ENCODE assay signal across 22 cellular contexts in the genomic region with DNA sequence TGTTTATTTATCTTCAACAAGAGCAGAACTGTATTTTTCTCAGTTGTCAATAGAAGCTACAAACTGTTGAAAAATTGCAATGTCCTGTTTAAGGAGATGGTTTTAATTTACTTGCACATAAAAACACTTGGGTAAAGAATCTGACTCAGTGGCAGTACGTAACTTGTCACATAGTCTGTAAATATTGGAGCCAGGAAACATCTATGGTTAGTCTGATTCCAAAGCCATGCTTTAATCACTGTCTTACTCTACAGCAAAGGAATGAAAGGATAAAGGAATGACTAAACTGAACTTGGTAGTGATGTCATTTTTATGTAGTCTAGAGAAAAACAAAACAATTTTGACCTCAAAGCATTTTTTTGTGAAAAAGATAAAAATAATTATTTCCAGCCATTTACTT.
A peak's percentile ranks its signal among the peaks of the same experiment; 100 is the strongest.
DNase-seq lines count a peak whose midpoint lies in the region; ATAC-seq, FAIRE-seq and TF ChIP-seq lines count a peak whose summit lies in the region.
"Had no signal": no experiment of that assay in that cellular context is flagged by ENCODE, and none has a peak within 500 bp of the region (broad histone marks: within the 10 kb centered on the region; RNA-seq: fewer than 3 reads in every experiment).

No MANE protein-coding gene starts in this region.

- POLR2A ChIA-PET in MCF 10A (lab: Yijun Ruan, JAX) = no interaction called here

- H3K27me3 Mint-ChIP-seq in MCF 10A (ENCODE audit: insufficient read depth, unreplicated experiment) = no peaks in the 10 kb centered on the region
- no peaks in the 10 kb centered on the region for H3K27me3 Mint-ChIP-seq in astrocyte (ENCODE audit: low read depth, unreplicated experiment)
- H3K27me3 Mint-ChIP-seq in activated T-helper 17 cell treated with anti-CD3 and anti-CD28 coated beads, Interleukin-2, amount 50 U/mL, for 72 hours = no peaks in the 10 kb centered on the region
- no peaks in the 10 kb centered on the region for H3K27me3 Mint-ChIP-seq in activated naive CD4-positive, alpha-beta T cell treated with anti-CD3 and anti-CD28 coated beads for 36 hours (ENCODE audit: low read depth)
- H3K27me3 Mint-ChIP-seq: activated CD4-positive, alpha-beta T cell treated with anti-CD3 and anti-CD28 coated beads for 36 hours; progenitor cell of endocrine pancreas had no signal

- BruUV-seq in MCF 10A (replicated peaks; lab: Mats Ljungman, UMichigan) = no TSS peak

- no peaks in the 10 kb centered on the region for H3K36me3 ChIP-seq in breast epithelium
- H3K36me3 ChIP-seq in astrocyte (ENCODE audit: insufficient read depth, low read length) = no peaks in the 10 kb centered on the region
- H3K36me3 ChIP-seq: left lung, upper lobe of right lung had no signal

- no peak for FAIRE-seq in astrocyte (lab: Jason Lieb, UNC)
- FAIRE-seq: K562, TTC549 had no signal

- H3K4me3 ChIP-seq in breast epithelium (no peak overlapping the region), astrocyte (ENCODE audit: insufficient read depth, low read depth, low read length) (peak overlapping the region; percentile 39)
- H3K4me3 ChIP-seq: K562, left lung, upper lobe of right lung had no signal

- H3K36me3 Mint-ChIP-seq in MCF 10A (ENCODE audit: insufficient read depth, unreplicated experiment) (no peaks in the 10 kb centered on the region), astrocyte (ENCODE audit: low read depth, unreplicated experiment) (no peaks in the 10 kb centered on the region)
- H3K36me3 Mint-ChIP-seq in activated T-helper 17 cell treated with anti-CD3 and anti-CD28 coated beads, Interleukin-2, amount 50 U/mL, for 72 hours (ENCODE audit: low read depth) = no peaks in the 10 kb centered on the region
- no peaks in the 10 kb centered on the region for H3K36me3 Mint-ChIP-seq in activated naive CD4-positive, alpha-beta T cell treated with anti-CD3 and anti-CD28 coated beads for 36 hours (ENCODE audit: low read depth)
- H3K36me3 Mint-ChIP-seq: CD14-positive monocyte had no signal

- no peaks in the 10 kb centered on the region for H3K27me3 ChIP-seq in breast epithelium
- no peaks in the 10 kb centered on the region for H3K27me3 ChIP-seq in astrocyte (ENCODE audit: insufficient read depth, low read length)
- H3K27me3 ChIP-seq: left lung, upper lobe of right lung had no signal

- H3K27ac ChIP-seq in breast epithelium (no peak overlapping the region), astrocyte (ENCODE audit: low read depth, low read length) (peak overlapping the region; percentile 87)
- H3K27ac ChIP-seq: 22Rv1, left lung, upper lobe of right lung had no signal

- DNase-seq in MCF 10A (ENCODE audit: unreplicated experiment) (peak; percentile 3), breast epithelium (ENCODE audit: low spot score in 2 of 2) (no peak), astrocyte (ENCODE audit: low read depth) (peak; percentile 96), fibroblast of the conjunctiva (ENCODE audit: low read depth) (peak; percentile 3), cortex of kidney (lab: John Stamatoyannopoulos, UW) (no peak)
- DNase-seq in activated CD4-positive, alpha-beta T cell treated with anti-CD3 and anti-CD28 coated beads for 48 hours = no peak
- no peak for DNase-seq in activated naive CD4-positive, alpha-beta T cell treated with anti-CD3 and anti-CD28 coated beads for 36 hours
- DNase-seq: activated CD4-positive, alpha-beta T cell treated with anti-CD3 and anti-CD28 coated beads for 36 hours; amygdala; GF-D8; HCEC 1CT; left lung; NCI-H2029; NCI-H446; upper lobe of right lung had no signal

- H3K4me1 ChIP-seq in breast epithelium = no peaks in the 10 kb centered on the region
- peaks cover 18% of the 10 kb centered on the region for H3K4me1 ChIP-seq in astrocyte (ENCODE audit: insufficient read depth, low read length)
- H3K4me1 ChIP-seq: left lung, upper lobe of right lung had no signal

- no peak for TF ChIP-seq POLR2A in breast epithelium (IDR thresholded peaks at IDR 0.05)

- CTCF ChIA-PET in MCF 10A (lab: Yijun Ruan, JAX) = no interaction called here
- CTCF ChIA-PET in activated naive CD4-positive, alpha-beta T cell treated with anti-CD3 and anti-CD28 coated beads for 36 hours (lab: Charles Lee) = interaction anchor here (0.7 kb wide), 1 partner anchor 875 kb away, joined by 3 read pairs; no protein-coding TSS in a partner anchor

- H4K20me1 ChIP-seq in astrocyte (ENCODE audit: insufficient read depth, low read length) = no peaks in the 10 kb centered on the region

- intact Hi-C loops in MCF 10A (cut with micrococcal nuclease) = no loop called here
- intact Hi-C loops in breast epithelium (cut with DNase I; ENCODE audit: low total_unique reads) = no loop called here
- intact Hi-C loops in activated naive CD4-positive, alpha-beta T cell treated with anti-CD3 and anti-CD28 coated beads for 36 hours (cut with micrococcal nuclease) = no loop called here

- H3K4me2 ChIP-seq in astrocyte (ENCODE audit: low read length) = peak overlapping the region; percentile 74

- TF ChIP-seq CTCF in MCF 10A (IDR thresholded peaks at IDR 0.05; ENCODE audit: unreplicated experiment) (no peak), breast epithelium (IDR thresholded peaks at IDR 0.05) (no peak), astrocyte (IDR thresholded peaks at IDR 0.05; ENCODE audit: insufficient read depth, low read depth, low read length) (no peak)

- no peak overlapping the region for H3K27ac Mint-ChIP-seq in MCF 10A (ENCODE audit: low read depth, unreplicated experiment)
- peak overlapping the region; percentile 88 for H3K27ac Mint-ChIP-seq in astrocyte (ENCODE audit: unreplicated experiment)
- H3K27ac Mint-ChIP-seq in activated T-helper 17 cell treated with anti-CD3 and anti-CD28 coated beads, Interleukin-2, amount 50 U/mL, for 72 hours = no peak overlapping the region
- no peak overlapping the region for H3K27ac Mint-ChIP-seq in activated naive CD4-positive, alpha-beta T cell treated with anti-CD3 and anti-CD28 coated beads for 36 hours
- H3K27ac Mint-ChIP-seq: activated CD4-positive, alpha-beta T cell treated with anti-CD3 and anti-CD28 coated beads for 36 hours; CD14-positive monocyte; progenitor cell of endocrine pancreas had no signal

- no peaks in the 10 kb centered on the region for H3K79me2 ChIP-seq in astrocyte (ENCODE audit: insufficient read depth, low read length)

- no peak overlapping the region for H3K4me3 Mint-ChIP-seq in MCF 10A (ENCODE audit: unreplicated experiment)
- peak overlapping the region; percentile 62 for H3K4me3 Mint-ChIP-seq in astrocyte (ENCODE audit: unreplicated experiment)
- H3K4me3 Mint-ChIP-seq in activated T-helper 17 cell treated with anti-CD3 and anti-CD28 coated beads, Interleukin-2, amount 50 U/mL, for 72 hours = no peak overlapping the region
- H3K4me3 Mint-ChIP-seq in activated naive CD4-positive, alpha-beta T cell treated with anti-CD3 and anti-CD28 coated beads for 36 hours = no peak overlapping the region
- H3K4me3 Mint-ChIP-seq: activated CD4-positive, alpha-beta T cell treated with anti-CD3 and anti-CD28 coated beads for 36 hours; CD14-positive monocyte; neural crest cell had no signal

- peak overlapping the region; percentile 67 for H3K9ac ChIP-seq in astrocyte (ENCODE audit: low read length)

- no peak for ATAC-seq in activated T-helper 17 cell treated with anti-CD3 and anti-CD28 coated beads, Interleukin-2, amount 50 U/mL, for 72 hours (replicated peaks)
- ATAC-seq: activated CD4-positive, alpha-beta T cell treated with anti-CD3 and anti-CD28 coated beads for 36 hours; K562; left lung; upper lobe of right lung had no signal

- H3K9me3 Mint-ChIP-seq in MCF 10A (ENCODE audit: unreplicated experiment) (peaks cover 7% of the 10 kb centered on the region), astrocyte (ENCODE audit: unreplicated experiment) (peaks cover 7% of the 10 kb centered on the region)
- peaks cover 12% of the 10 kb centered on the region for H3K9me3 Mint-ChIP-seq in activated T-helper 17 cell treated with anti-CD3 and anti-CD28 coated beads, Interleukin-2, amount 50 U/mL, for 72 hours
- H3K9me3 Mint-ChIP-seq in activated naive CD4-positive, alpha-beta T cell treated with anti-CD3 and anti-CD28 coated beads for 36 hours = peaks cover 5% of the 10 kb centered on the region

- no peak overlapping the region for H2AFZ ChIP-seq in astrocyte (ENCODE audit: low read depth, low read length)

- peaks cover 4 to 5% of the 10 kb centered on the region in 2 donors for H3K9me3 ChIP-seq in breast epithelium
- H3K9me3 ChIP-seq in astrocyte (ENCODE audit: insufficient read depth, low read depth, low read length) = no peaks in the 10 kb centered on the region
- H3K9me3 ChIP-seq: upper lobe of right lung had no signal

- H3K4me1 Mint-ChIP-seq in MCF 10A (ENCODE audit: insufficient read depth, unreplicated experiment) (no peaks in the 10 kb centered on the region), astrocyte (ENCODE audit: low read depth, unreplicated experiment) (peaks cover 17% of the 10 kb centered on the region)
- H3K4me1 Mint-ChIP-seq in activated T-helper 17 cell treated with anti-CD3 and anti-CD28 coated beads, Interleukin-2, amount 50 U/mL, for 72 hours = no peaks in the 10 kb centered on the region
- no peaks in the 10 kb centered on the region for H3K4me1 Mint-ChIP-seq in activated naive CD4-positive, alpha-beta T cell treated with anti-CD3 and anti-CD28 coated beads for 36 hours (ENCODE audit: low read depth)
- H3K4me1 Mint-ChIP-seq: activated CD4-positive, alpha-beta T cell treated with anti-CD3 and anti-CD28 coated beads for 36 hours; CD14-positive monocyte; neural crest cell had no signal

Comparison
In these comparisons a context has a peak if more than half of its experiments do, and no peak if none do; other contexts are left out.
1. DNase-seq: peak in MCF 10A (single experiment), astrocyte (single experiment) and fibroblast of the conjunctiva (single experiment); none in breast epithelium (0 of 2), activated CD4-positive, alpha-beta T cell treated with anti-CD3 and anti-CD28 coated beads for 48 hours (single experiment), activated naive CD4-positive, alpha-beta T cell treated with anti-CD3 and anti-CD28 coated beads for 36 hours (single experiment) and cortex of kidney (single experiment).